Comparison of ENCODE assay signal across 10 cellular contexts in the genomic region with DNA sequence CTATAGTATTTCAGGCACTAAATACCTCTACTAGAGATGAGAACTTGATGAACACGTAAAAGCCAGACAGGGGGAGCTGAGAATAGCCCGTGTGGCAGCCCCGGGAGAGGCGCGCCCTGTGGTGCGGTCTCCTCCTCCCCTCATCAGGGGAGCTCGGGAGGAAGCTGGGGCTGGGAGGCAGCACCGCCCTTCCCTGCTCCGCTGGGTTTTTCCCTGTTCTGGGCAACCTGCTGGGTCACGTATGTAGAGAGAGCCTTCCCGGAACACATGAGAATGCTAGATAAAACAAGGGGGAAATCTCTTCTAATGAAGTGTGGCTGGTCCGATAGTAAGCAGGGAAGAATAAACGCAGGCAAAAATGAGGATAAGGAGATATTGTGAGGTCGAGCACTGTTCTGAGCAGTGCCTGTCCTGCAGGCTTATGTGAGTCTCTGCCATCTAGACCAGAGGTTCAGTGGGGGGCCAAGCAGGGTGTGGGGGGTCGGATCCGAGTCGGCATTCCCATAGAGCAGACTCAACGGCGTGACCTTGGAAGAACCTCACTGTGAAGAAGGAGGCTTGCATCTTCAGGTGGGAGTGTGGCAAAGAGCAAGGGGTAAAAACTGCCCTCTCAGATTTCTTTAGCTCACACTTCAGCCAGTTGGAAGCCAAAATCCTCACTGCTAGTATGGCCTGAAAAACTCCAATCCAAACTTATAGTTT. TPM values are rescaled to one million over a fixed set of nuclear protein-coding genes. Genes with fewer than 3 reads are reported as not detected.
DNase-seq lines count a peak whose midpoint lies in the region; ATAC-seq, FAIRE-seq and TF ChIP-seq lines count a peak whose summit lies in the region.
"Had no signal": no experiment of that assay in that cellular context is flagged by ENCODE, and none has a peak within 500 bp of the region (broad histone marks: within the 10 kb centered on the region; RNA-seq: fewer than 3 reads in every experiment).

No MANE protein-coding gene starts in this region.

- ATAC-seq in GM19463 (IDR thresholded peaks at IDR 0.05; ENCODE audit: unreplicated experiment) (peak; percentile 82), gastroesophageal sphincter (peak; percentile 65), pancreas (peak in 3 of 4 donors; percentile 76 to 96 (median 86))

- H3K27me3 ChIP-seq in gastroesophageal sphincter: peaks cover 4% of the 10 kb centered on the region
- H3K27me3 ChIP-seq in pancreas: no peaks in the 10 kb centered on the region
- H3K27me3 ChIP-seq in MG63: no peaks in the 10 kb centered on the region

- WGBS in gastroesophageal sphincter (ENCODE audit: low coverage in 1 of 2), 2 donors: 7 to 27% methylated on average over 10 to 15 of the region's 19 CpGs
- 24 to 29% methylated on average over 19 of the region's 19 CpGs for WGBS in pancreas, 2 donors

- no peak for TF ChIP-seq EP300 in gastroesophageal sphincter (IDR thresholded peaks at IDR 0.05)

- intact Hi-C loops in pancreas (cut with DNase I): no loop called here

- H3K36me3 ChIP-seq in gastroesophageal sphincter (no peaks in the 10 kb centered on the region), pancreas (no peaks in the 10 kb centered on the region), MG63 (no peaks in the 10 kb centered on the region)

- DNase-seq in NCI-H146 treated with DMSO at 0.1 percent for 48 hours (lab: John Stamatoyannopoulos, UW; ENCODE audit: unreplicated experiment): peak; percentile 25
- DNase-seq in pancreas: no peak
- DNase-seq in NCI-H524 (lab: John Stamatoyannopoulos, UW): no peak
- DNase-seq in MG63: no peak
- DNase-seq in erythroblast (lab: John Stamatoyannopoulos, UW): no peak
- no peak for DNase-seq in HuH-7 (ENCODE audit: low spot score)
- DNase-seq: NCI-H1436 treated with DMSO at 0.1 percent for 48 hours had no signal

- H3K4me1 ChIP-seq in gastroesophageal sphincter: peaks cover 0 to 33% (median 6%) of the 10 kb centered on the region in 3 donors
- H3K4me1 ChIP-seq in pancreas: no peaks in the 10 kb centered on the region

- FAIRE-seq in pancreas (lab: Jason Lieb, UNC): no peak
- FAIRE-seq: islet of Langerhans had no signal

- TF ChIP-seq POLR2A in gastroesophageal sphincter (IDR thresholded peaks at IDR 0.05): no peak
- TF ChIP-seq POLR2A in erythroblast (IDR thresholded peaks at IDR 0.05; ENCODE audit: low read length): no peak

- peaks cover 0 to 8% (median 0%) of the 10 kb centered on the region in 3 donors for H3K9me3 ChIP-seq in gastroesophageal sphincter
- no peaks in the 10 kb centered on the region for H3K9me3 ChIP-seq in pancreas
- H3K9me3 ChIP-seq in MG63: no peaks in the 10 kb centered on the region

- H3K27ac ChIP-seq in gastroesophageal sphincter: peak overlapping the region in 1 of 4 donors; percentile 30
- H3K27ac ChIP-seq in pancreas: no peak overlapping the region

- TF ChIP-seq CTCF in gastroesophageal sphincter (IDR thresholded peaks at IDR 0.05) (peak in 1 of 4 experiments; percentile 21), pancreas (IDR thresholded peaks at IDR 0.05) (no peak)

- H3K4me3 ChIP-seq in gastroesophageal sphincter (peak overlapping the region in 1 of 2 donors; percentile 5), pancreas (no peak overlapping the region), MG63 (no peak overlapping the region)

RNA-seq across cellular contexts. Expression of a gene that starts 13.4 kb away (rescaled TPM):
- total RNA-seq in gastroesophageal sphincter (100 to 1,000 TPM in 1 of 4 donors, 10 to 100 TPM in 3; 55.4 to 119 (median 76.4) TPM), pancreas (10 to 100 TPM; 17.3 to 95.4 (median 23.6) TPM)
- 10 to 100 TPM in 1 of 2 donors, 1 to 10 TPM in 1; 7.9 to 11.2 TPM for polyA plus RNA-seq in pancreas
- 14.1 and 14.3 TPM in 2 replicates for total RNA-seq in MG63 (2014; rRNA removed; shearing (Covaris generic); ENCODE audit: low replicate concordance)

RNA-seq across cellular contexts. Expression of a gene that starts 54.0 kb away (rescaled TPM):
- total RNA-seq in gastroesophageal sphincter (1 to 10 TPM in 3 of 4 donors, under 1 TPM in 1; 0.27 to 2.5 (median 1.7) TPM), pancreas (1 to 10 TPM in 4 of 6 donors, under 1 TPM in 2; 0.72 to 3.1 (median 1.6) TPM)
- under 1 TPM; 0.33 to 0.49 TPM for polyA plus RNA-seq in pancreas
- total RNA-seq in MG63 (2014; rRNA removed; shearing (Covaris generic); ENCODE audit: low replicate concordance): 0.13 TPM in 1 of 2 replicates, not detected in the other
